Comparison of ENCODE assay signal across 26 cellular contexts in genomic region chr7:24480501-24480900, GRCh38.
DNase-seq lines count a peak whose midpoint lies in the region; ATAC-seq, FAIRE-seq and TF ChIP-seq lines count a peak whose summit lies in the region.
"Had no signal": no experiment of that assay in that cellular context is flagged by ENCODE, and none has a peak within 500 bp of the region (broad histone marks: within the 10 kb centered on the region; RNA-seq: fewer than 3 reads in every experiment).

No MANE protein-coding gene starts in this region.

- no peak overlapping the region for H4K8ac ChIP-seq in H1 (ENCODE audit: extremely low read depth, insufficient read depth, low read length)
- H4K8ac ChIP-seq in mesenchymal stem cell (ENCODE audit: low read length): no peak overlapping the region

- H3K36me3 Mint-ChIP-seq in GM23338 (ENCODE audit: low read depth) (no peaks in the 10 kb centered on the region; the same call in 2 of the 3 replicates), progenitor cell of endocrine pancreas (ENCODE audit: insufficient read depth) (no peaks in the 10 kb centered on the region)
- H3K36me3 Mint-ChIP-seq: CD14-positive monocyte; CD8-positive, alpha-beta memory T cell had no signal

- H3K27ac Mint-ChIP-seq in GM23338: no peak overlapping the region
- peak overlapping the region; percentile 42 for H3K27ac Mint-ChIP-seq in progenitor cell of endocrine pancreas
- H3K27ac Mint-ChIP-seq: CD4-positive, alpha-beta T cell had no signal

- peak overlapping the region; percentile 56; the same call in 1 of the 2 replicates for H2AFZ ChIP-seq in GM23338
- no peak overlapping the region for H2AFZ ChIP-seq in H1 (ENCODE audit: low read length)
- no peak overlapping the region for H2AFZ ChIP-seq in mesenchymal stem cell (ENCODE audit: low read depth, low read length)
- H2AFZ ChIP-seq: GM23248 had no signal

- H3K36me3 ChIP-seq in GM23338 (ENCODE audit: insufficient read depth) (no peaks in the 10 kb centered on the region), H1 (ENCODE audit: control insufficient read depth in 2 of 4, insufficient read depth in 4 of 4, low read length in 3 of 4) (no peaks in the 10 kb centered on the region), mesenchymal stem cell (ENCODE audit: control insufficient read depth in 1 of 2, insufficient read depth in 2 of 2, low read depth in 1 of 2, low read length in 2 of 2) (no peaks in the 10 kb centered on the region)
- H3K36me3 ChIP-seq: BE2C; BLaER1 treated with 17β-estradiol and CSF1 and Interleukin-3, amounts not matched to agents 10 nM and 100 nM had no signal

- H3K9me3 ChIP-seq in H1 (ENCODE audit: insufficient read depth in 2 of 2, low read depth in 1 of 2, low read length in 1 of 2): no peaks in the 10 kb centered on the region
- no peaks in the 10 kb centered on the region for H3K9me3 ChIP-seq in mesenchymal stem cell (ENCODE audit: control insufficient read depth, low read length)
- H3K9me3 ChIP-seq: A549; BE2C; BLaER1 treated with 17β-estradiol and CSF1 and Interleukin-3, amounts not matched to agents 10 nM and 100 nM had no signal

- no peak overlapping the region for H3K4me3 Mint-ChIP-seq in GM23338
- H3K4me3 Mint-ChIP-seq in progenitor cell of endocrine pancreas (ENCODE audit: low read depth): no peak overlapping the region
- H3K4me3 Mint-ChIP-seq: CD14-positive monocyte; CD4-positive, alpha-beta T cell; CD8-positive, alpha-beta memory T cell had no signal

- H3K79me1 ChIP-seq in H1 (ENCODE audit: low read depth, low read length) (no peaks in the 10 kb centered on the region), mesenchymal stem cell (replicated peaks; ENCODE audit: low read length, poor library complexity, severe bottlenecking) (no peaks in the 10 kb centered on the region)

- no peaks in the 10 kb centered on the region for H3K79me2 ChIP-seq in GM23338 (replicated peaks; ENCODE audit: insufficient read depth)
- H3K79me2 ChIP-seq in H1 (ENCODE audit: control insufficient read depth in 1 of 2, insufficient read depth in 2 of 2, low read length in 2 of 2): no peaks in the 10 kb centered on the region

- H2BK20ac ChIP-seq in H1 (ENCODE audit: low read length): peak overlapping the region; percentile 73; the same call in 1 of the 2 replicates

- no peak for FAIRE-seq in H1 (lab: Jason Lieb, UNC)
- FAIRE-seq: A549, D721Med, GM12878, GM19239, H54 had no signal

- TF ChIP-seq EP300 in H1 (IDR thresholded peaks at IDR 0.05; ENCODE audit: borderline replicate concordance in 1 of 2, low read depth in 2 of 2, low read length in 2 of 2): no peak

- H3K9me2 ChIP-seq in GM23338 (ENCODE audit: insufficient read depth): 0 out of 2 replicates have a peak, but pooled peaks cover 4% of the 10 kb centered on the region

- 88% methylated on average over 5 of the region's 5 CpGs; no CpG with 5 or more reads in 1 of the 2 experiments for WGBS in H1 (ENCODE audit: extremely low coverage in 1 of 2, insufficient coverage in 1 of 2, insufficient read length in 1 of 2, insufficient replicate concordance in 2 of 2, low coverage in 1 of 2, low lambda C conversion rate in 2 of 2, missing lambda C conversion rate in 1 of 2), 2 experiments
- WGBS in mesenchymal stem cell: 82% methylated on average over 5 of the region's 5 CpGs

- H3K4me3 ChIP-seq in GM23338: no peak overlapping the region
- H3K4me3 ChIP-seq in H1 (ENCODE audit: extremely low read depth in 1 of 4, insufficient read depth in 2 of 4, low read depth in 3 of 4, low read length in 4 of 4): no peak overlapping the region
- no peak overlapping the region for H3K4me3 ChIP-seq in mesenchymal stem cell (ENCODE audit: insufficient read depth in 1 of 2, low read depth in 1 of 2, low read length in 2 of 2)
- H3K4me3 ChIP-seq: A549; BLaER1 treated with 17β-estradiol and CSF1 and Interleukin-3, amounts not matched to agents 10 nM and 100 nM; GM12878; GM23248 had no signal

- CTCF ChIA-PET in H1 (lab: Charles Lee; ENCODE audit: partially characterized antibody): no interaction called here

- H3K4me2 ChIP-seq in GM23338: no peak overlapping the region
- H3K4me2 ChIP-seq in H1 (ENCODE audit: insufficient read depth in 1 of 2, low read depth in 2 of 2, low read length in 2 of 2): no peak overlapping the region
- no peak overlapping the region for H3K4me2 ChIP-seq in mesenchymal stem cell (ENCODE audit: low read length, poor library complexity, severe bottlenecking)
- H3K4me2 ChIP-seq: A549; BLaER1 treated with 17β-estradiol and CSF1 and Interleukin-3, amounts not matched to agents 10 nM and 100 nM had no signal

- H3K4ac ChIP-seq in H1 (replicated peaks; ENCODE audit: insufficient read length, low read depth, low read length) (no peak overlapping the region), mesenchymal stem cell (ENCODE audit: low read depth in 1 of 2, low read length in 2 of 2) (no peak overlapping the region)

- H3K9ac ChIP-seq in H1 (replicated peaks in 1 of 4; ENCODE audit: extremely low read depth in 1 of 4, low read depth in 3 of 4, low read length in 3 of 4): no peak overlapping the region
- no peak overlapping the region for H3K9ac ChIP-seq in mesenchymal stem cell (ENCODE audit: low read length)
- H3K9ac ChIP-seq: BLaER1 treated with 17β-estradiol and CSF1 and Interleukin-3, amounts not matched to agents 10 nM and 100 nM; GM23248 had no signal

- no peak overlapping the region for H4K5ac ChIP-seq in H1 (ENCODE audit: insufficient read length, low read depth, low read length)

- peaks cover 13% of the 10 kb centered on the region for H3K27me3 Mint-ChIP-seq in GM23338 (ENCODE audit: insufficient read depth, low read depth, poor library complexity)
- H3K27me3 Mint-ChIP-seq in progenitor cell of endocrine pancreas: no peaks in the 10 kb centered on the region

- no peak for TF ChIP-seq RAD21 in H1 (IDR thresholded peaks at IDR 0.05 in 1 of 2, conservative IDR thresholded peaks at IDR 0.05 in 1 of 2; ENCODE audit: low read depth in 2 of 2, low read length in 2 of 2)

- no peak overlapping the region for H2BK15ac ChIP-seq in H1 (ENCODE audit: low read length)
- no peak overlapping the region for H2BK15ac ChIP-seq in mesenchymal stem cell (ENCODE audit: low read depth, poor library complexity, severe bottlenecking)

- H2BK5ac ChIP-seq in H1 (ENCODE audit: low read depth, low read length) (no peak overlapping the region; the same call in 1 of the 2 replicates), mesenchymal stem cell (ENCODE audit: low read depth, low read length, poor library complexity, severe bottlenecking) (no peak overlapping the region)

- H2AK5ac ChIP-seq in H1 (ENCODE audit: low read depth, low read length) (no peak overlapping the region), mesenchymal stem cell (ENCODE audit: low read length, severe bottlenecking) (peak overlapping the region; percentile 74)

- no peak overlapping the region; the same call in 1 of the 2 replicates for H3K18ac ChIP-seq in H1 (ENCODE audit: extremely low read depth, low read length)
- no peak overlapping the region for H3K18ac ChIP-seq in mesenchymal stem cell (ENCODE audit: low read depth in 1 of 2, low read length in 2 of 2)

- H3K27ac ChIP-seq in GM23338 (ENCODE audit: low read depth) (no peak overlapping the region), H1 (ENCODE audit: low read depth, low read length) (no peak overlapping the region), mesenchymal stem cell (ENCODE audit: low read length, poor library complexity, severe bottlenecking) (no peak overlapping the region)
- H3K27ac ChIP-seq: BLaER1 treated with 17β-estradiol and CSF1 and Interleukin-3, amounts not matched to agents 10 nM and 100 nM; GM23248 had no signal

- H3K27me3 ChIP-seq in GM23338 (ENCODE audit: insufficient read depth) (no peaks in the 10 kb centered on the region; the same call in 1 of the 2 replicates), H1 (replicated peaks in 1 of 4; ENCODE audit: control insufficient read depth in 3 of 4, extremely low read depth in 1 of 4, insufficient read depth in 3 of 4, low read length in 3 of 4) (no peaks in the 10 kb centered on the region; a peak in 1 of 7 replicates), mesenchymal stem cell (ENCODE audit: control insufficient read depth in 1 of 2, insufficient read depth in 1 of 2, low read length in 2 of 2) (no peaks in the 10 kb centered on the region)
- H3K27me3 ChIP-seq: BLaER1 treated with 17β-estradiol and CSF1 and Interleukin-3, amounts not matched to agents 10 nM and 100 nM had no signal

- H3K23me2 ChIP-seq in H1 (ENCODE audit: low read depth, low read length): peaks cover 1% of the 10 kb centered on the region; the same call in 1 of the 2 replicates

- H3K4me1 Mint-ChIP-seq in GM23338 (peaks cover 41% of the 10 kb centered on the region), progenitor cell of endocrine pancreas (ENCODE audit: low read depth) (peaks cover 38% of the 10 kb centered on the region)
- H3K4me1 Mint-ChIP-seq: CD8-positive, alpha-beta memory T cell had no signal

- TF ChIP-seq CTCF in GM23338 (conservative IDR thresholded peaks at IDR 0.05; ENCODE audit: low read depth in 2 of 2) (no peak), H1 (IDR thresholded peaks at IDR 0.05; ENCODE audit: control extremely low read depth in 1 of 3, insufficient read depth in 1 of 3, low read depth in 1 of 3, low read length in 3 of 3) (no peak), progenitor cell of endocrine pancreas (IDR thresholded peaks at IDR 0.05; ENCODE audit: unreplicated experiment) (no peak)

- H2BK120ac ChIP-seq in H1 (replicated peaks; ENCODE audit: low read depth, low read length) (no peak overlapping the region), mesenchymal stem cell (ENCODE audit: low read depth, low read length) (no peak overlapping the region)

- H3F3A ChIP-seq in GM23338 (replicated peaks; ENCODE audit: low read depth): peaks cover 8% of the 10 kb centered on the region; the same call in 1 of the 2 replicates

- ATAC-seq in GM23338 (no peak), HG03439 (IDR thresholded peaks at IDR 0.05; ENCODE audit: unreplicated experiment) (no peak)
- ATAC-seq: A549, GM12878, HCT116 had no signal

- H3K9me3 Mint-ChIP-seq in GM23338 (no peaks in the 10 kb centered on the region), progenitor cell of endocrine pancreas (ENCODE audit: low read depth) (peaks cover 4% of the 10 kb centered on the region)
- H3K9me3 Mint-ChIP-seq: CD4-positive, alpha-beta T cell; CD8-positive, alpha-beta memory T cell had no signal

- POLR2A ChIA-PET in H1 (lab: Charles Lee; ENCODE audit: partially characterized antibody): interaction anchor here (1.1 kb wide), 1 partner anchor 72 kb away, joined by 3 read pairs; no protein-coding TSS in a partner anchor

- H2BK12ac ChIP-seq in H1 (ENCODE audit: low read depth, low read length) (no peak overlapping the region; the same call in 1 of the 2 replicates), mesenchymal stem cell (ENCODE audit: low read length in 2 of 2) (peak overlapping the region in 1 of 2 experiments; percentile 32)

- H3K14ac ChIP-seq in H1 (ENCODE audit: insufficient read length) (no peak overlapping the region), mesenchymal stem cell (ENCODE audit: low read length in 2 of 2) (no peak overlapping the region)

- H3K56ac ChIP-seq in H1 (replicated peaks; ENCODE audit: insufficient read length, low read depth, low read length): no peak overlapping the region

- peaks cover 31% of the 10 kb centered on the region for H3K4me1 ChIP-seq in GM23338 (ENCODE audit: insufficient read depth)
- peaks cover 1 to 14% (median 9%) of the 10 kb centered on the region in 4 experiments; a peak in 6 of 7 replicates for H3K4me1 ChIP-seq in H1 (replicated peaks in 1 of 4; ENCODE audit: control insufficient read depth in 3 of 4, insufficient read depth in 4 of 4, low read length in 3 of 4)
- peaks cover 9% of the 10 kb centered on the region for H3K4me1 ChIP-seq in mesenchymal stem cell (ENCODE audit: control insufficient read depth, insufficient read depth, low read depth, low read length)
- H3K4me1 ChIP-seq: BE2C; BLaER1 treated with 17β-estradiol and CSF1 and Interleukin-3, amounts not matched to agents 10 nM and 100 nM had no signal

- no peak for TF ChIP-seq POLR2A in H1 (IDR thresholded peaks at IDR 0.05; ENCODE audit: control extremely low read depth in 1 of 2, low read depth in 2 of 2, low read length in 2 of 2)

- H4K91ac ChIP-seq in H1 (replicated peaks; ENCODE audit: insufficient read length, low read length) (peak overlapping the region; percentile 22), mesenchymal stem cell (ENCODE audit: low read length) (no peak overlapping the region)

- no peak for DNase-seq in GM23338 (ENCODE audit: low spot score)
- DNase-seq in H1 (ENCODE audit: low read depth in 1 of 2, low spot score in 2 of 2): no peak
- no peak for DNase-seq in mesenchymal stem cell
- no peak for DNase-seq in progenitor cell of endocrine pancreas (ENCODE audit: low spot score, unreplicated experiment)
- DNase-seq in NCI-H1092 treated with DMSO at 0.1 percent for 48 hours (lab: John Stamatoyannopoulos, UW): no peak
- DNase-seq in NCI-H82 treated with DMSO at 0.1 percent for 48 hours (lab: John Stamatoyannopoulos, UW; ENCODE audit: unreplicated experiment): no peak
- DNase-seq: 8988T; ACHN; AML-193; BE2C; CD4-positive, alpha-beta T cell; CD8-positive, alpha-beta memory T cell; DMS 273 treated with DMSO at 0.1 percent for 48 hours; DMS79; EL; GDM1; GM23248 had no signal

- H3K23ac ChIP-seq in H1 (ENCODE audit: insufficient read length): no peak overlapping the region
- no peak overlapping the region for H3K23ac ChIP-seq in mesenchymal stem cell (ENCODE audit: low read length in 2 of 2)

- H4K20me1 ChIP-seq in GM23338 (replicated peaks; ENCODE audit: insufficient read depth): no peaks in the 10 kb centered on the region
- H4K20me1 ChIP-seq in H1 (replicated peaks in 1 of 2; ENCODE audit: control insufficient read depth in 1 of 2, insufficient read depth in 2 of 2, low read length in 2 of 2): no peaks in the 10 kb centered on the region
- H4K20me1 ChIP-seq: BLaER1 treated with 17β-estradiol and CSF1 and Interleukin-3, amounts not matched to agents 10 nM and 100 nM had no signal
